In the genomic region with DNA sequence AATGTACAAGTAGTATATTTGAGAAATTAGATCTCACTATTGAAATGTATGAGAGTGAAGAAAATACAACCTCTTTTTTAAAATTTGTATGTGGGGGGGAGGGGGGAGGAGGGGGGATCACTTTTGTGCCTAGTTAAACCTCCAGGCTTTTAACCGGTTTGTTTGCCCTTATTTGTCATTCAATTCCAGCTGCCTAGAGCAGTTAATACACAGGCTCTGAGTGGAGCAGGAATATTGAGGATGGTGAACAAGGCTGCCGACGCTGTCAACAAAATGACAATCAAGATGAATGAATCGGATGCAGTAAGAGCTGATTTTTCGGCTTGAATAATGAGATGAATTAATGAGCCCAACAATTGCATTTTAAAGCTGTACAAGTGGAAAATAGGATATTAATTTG, we compare ENCODE assay signal across 3 cellular contexts.
TF ChIP-seq lines count a peak whose summit lies in the region.

No MANE protein-coding gene starts in this region.

TF ChIP-seq in SK-N-SH, 30 proteins besides CTCF, POLR2A, EP300 and RAD21 (continues in another document):
- TF ChIP-seq, protein P1, sequence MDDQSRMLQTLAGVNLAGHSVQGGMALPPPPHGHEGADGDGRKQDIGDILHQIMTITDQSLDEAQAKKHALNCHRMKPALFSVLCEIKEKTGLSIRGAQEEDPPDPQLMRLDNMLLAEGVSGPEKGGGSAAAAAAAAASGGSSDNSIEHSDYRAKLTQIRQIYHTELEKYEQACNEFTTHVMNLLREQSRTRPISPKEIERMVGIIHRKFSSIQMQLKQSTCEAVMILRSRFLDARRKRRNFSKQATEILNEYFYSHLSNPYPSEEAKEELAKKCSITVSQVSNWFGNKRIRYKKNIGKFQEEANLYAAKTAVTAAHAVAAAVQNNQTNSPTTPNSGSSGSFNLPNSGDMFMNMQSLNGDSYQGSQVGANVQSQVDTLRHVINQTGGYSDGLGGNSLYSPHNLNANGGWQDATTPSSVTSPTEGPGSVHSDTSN (IDR thresholded peaks at IDR 0.05), result no peak
- TF ChIP-seq SMC3 (IDR thresholded peaks at IDR 0.05; ENCODE audit: low read depth, low read length) (no peak), RCOR1 (IDR thresholded peaks at IDR 0.05; ENCODE audit: low read length) (no peak), YY1 (IDR thresholded peaks at IDR 0.05; ENCODE audit: low read depth) (no peak), FOSL2 (IDR thresholded peaks at IDR 0.05; ENCODE audit: borderline replicate concordance, low read depth) (no peak), TAF1 (IDR thresholded peaks at IDR 0.05; ENCODE audit: borderline replicate concordance, low read depth, low read length) (no peak), IRF3 (IDR thresholded peaks at IDR 0.05; ENCODE audit: low read depth, low read length) (no peak), SIN3A (IDR thresholded peaks at IDR 0.05; ENCODE audit: borderline replicate concordance, low read depth, low read length) (no peak), POLR2AphosphoS5 (IDR thresholded peaks at IDR 0.05; ENCODE audit: low read depth, low read length) (no peak), JUND (IDR thresholded peaks at IDR 0.05) (no peak), NRF1 (IDR thresholded peaks at IDR 0.05; ENCODE audit: low read depth, low read length) (no peak), USF1 (IDR thresholded peaks at IDR 0.05; ENCODE audit: borderline replicate concordance, low read depth) (no peak), MXI1 (IDR thresholded peaks at IDR 0.05; ENCODE audit: low read depth, low read length) (no peak), TEAD4 (IDR thresholded peaks at IDR 0.05; ENCODE audit: borderline replicate concordance, insufficient read depth) (no peak), CHD2 (IDR thresholded peaks at IDR 0.05; ENCODE audit: low read length, partially characterized antibody) (no peak), FOXM1 (IDR thresholded peaks at IDR 0.05; ENCODE audit: low read depth) (no peak)
- TF ChIP-seq, protein P2, sequence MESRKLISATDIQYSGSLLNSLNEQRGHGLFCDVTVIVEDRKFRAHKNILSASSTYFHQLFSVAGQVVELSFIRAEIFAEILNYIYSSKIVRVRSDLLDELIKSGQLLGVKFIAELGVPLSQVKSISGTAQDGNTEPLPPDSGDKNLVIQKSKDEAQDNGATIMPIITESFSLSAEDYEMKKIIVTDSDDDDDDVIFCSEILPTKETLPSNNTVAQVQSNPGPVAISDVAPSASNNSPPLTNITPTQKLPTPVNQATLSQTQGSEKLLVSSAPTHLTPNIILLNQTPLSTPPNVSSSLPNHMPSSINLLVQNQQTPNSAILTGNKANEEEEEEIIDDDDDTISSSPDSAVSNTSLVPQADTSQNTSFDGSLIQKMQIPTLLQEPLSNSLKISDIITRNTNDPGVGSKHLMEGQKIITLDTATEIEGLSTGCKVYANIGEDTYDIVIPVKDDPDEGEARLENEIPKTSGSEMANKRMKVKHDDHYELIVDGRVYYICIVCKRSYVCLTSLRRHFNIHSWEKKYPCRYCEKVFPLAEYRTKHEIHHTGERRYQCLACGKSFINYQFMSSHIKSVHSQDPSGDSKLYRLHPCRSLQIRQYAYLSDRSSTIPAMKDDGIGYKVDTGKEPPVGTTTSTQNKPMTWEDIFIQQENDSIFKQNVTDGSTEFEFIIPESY (IDR thresholded peaks at IDR 0.05; ENCODE audit: borderline replicate concordance, low read depth), result no peak

TF ChIP-seq in SK-N-SH treated with all-trans-retinoic acid at 6 μM for 48 hours, 23 proteins besides CTCF, POLR2A, EP300 and RAD21:
- TF ChIP-seq POU6F1 (CRISPR knock-in tag; IDR thresholded peaks at IDR 0.05; ENCODE audit: borderline replicate concordance, low read depth), result no peak
- TF ChIP-seq OSR1 (CRISPR knock-in tag; IDR thresholded peaks at IDR 0.05), result no peak
- TF ChIP-seq ISL1 (CRISPR knock-in tag; IDR thresholded peaks at IDR 0.05), result no peak
- TF ChIP-seq PPARA (CRISPR knock-in tag; IDR thresholded peaks at IDR 0.05; ENCODE audit: borderline replicate concordance), result no peak
- TF ChIP-seq SNAI2 (CRISPR knock-in tag; IDR thresholded peaks at IDR 0.05), result no peak
- TF ChIP-seq ESRRG (CRISPR knock-in tag; IDR thresholded peaks at IDR 0.05), result no peak
- TF ChIP-seq ARNTL (CRISPR knock-in tag; IDR thresholded peaks at IDR 0.05; ENCODE audit: borderline replicate concordance, low read depth), result no peak
- no peak for TF ChIP-seq ZNF565 (CRISPR knock-in tag; conservative IDR thresholded peaks at IDR 0.05; ENCODE audit: low read depth)
- no peak for TF ChIP-seq RARB (CRISPR knock-in tag; IDR thresholded peaks at IDR 0.05)
- TF ChIP-seq, protein P3, sequence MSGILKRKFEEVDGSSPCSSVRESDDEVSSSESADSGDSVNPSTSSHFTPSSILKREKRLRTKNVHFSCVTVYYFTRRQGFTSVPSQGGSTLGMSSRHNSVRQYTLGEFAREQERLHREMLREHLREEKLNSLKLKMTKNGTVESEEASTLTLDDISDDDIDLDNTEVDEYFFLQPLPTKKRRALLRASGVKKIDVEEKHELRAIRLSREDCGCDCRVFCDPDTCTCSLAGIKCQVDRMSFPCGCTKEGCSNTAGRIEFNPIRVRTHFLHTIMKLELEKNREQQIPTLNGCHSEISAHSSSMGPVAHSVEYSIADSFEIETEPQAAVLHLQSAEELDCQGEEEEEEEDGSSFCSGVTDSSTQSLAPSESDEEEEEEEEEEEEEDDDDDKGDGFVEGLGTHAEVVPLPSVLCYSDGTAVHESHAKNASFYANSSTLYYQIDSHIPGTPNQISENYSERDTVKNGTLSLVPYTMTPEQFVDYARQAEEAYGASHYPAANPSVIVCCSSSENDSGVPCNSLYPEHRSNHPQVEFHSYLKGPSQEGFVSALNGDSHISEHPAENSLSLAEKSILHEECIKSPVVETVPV (CRISPR knock-in tag; IDR thresholded peaks at IDR 0.05), result no peak

TF ChIP-seq in H1, 55 proteins besides CTCF, POLR2A, EP300 and RAD21:
- no peak for TF ChIP-seq RNF2 (IDR thresholded peaks at IDR 0.05; ENCODE audit: borderline replicate concordance, low read depth, low read length, missing control alignments, poor library complexity, severe bottlenecking)
- TF ChIP-seq TAF1 (IDR thresholded peaks at IDR 0.05; ENCODE audit: low read depth, low read length), result no peak
- no peak for TF ChIP-seq GTF2F1 (IDR thresholded peaks at IDR 0.05; ENCODE audit: borderline replicate concordance, low read depth, low read length)
- TF ChIP-seq SAP30 (IDR thresholded peaks at IDR 0.05; ENCODE audit: insufficient read depth, insufficient replicate concordance, low read length), result no peak
- no peak for TF ChIP-seq SP1 (IDR thresholded peaks at IDR 0.05; ENCODE audit: low read depth, low read length)
- TF ChIP-seq ZNF274 (IDR thresholded peaks at IDR 0.05; ENCODE audit: borderline replicate concordance, extremely low read depth, low read length), result no peak
- no peak for TF ChIP-seq CEBPB (IDR thresholded peaks at IDR 0.05; ENCODE audit: low read depth, low read length)
- no peak for TF ChIP-seq POLR2AphosphoS5 (IDR thresholded peaks at IDR 0.05; ENCODE audit: low read depth, low read length)
- no peak for TF ChIP-seq NANOG (IDR thresholded peaks at IDR 0.05; ENCODE audit: insufficient read depth, low read depth, low read length, poor library complexity, severe bottlenecking)
- TF ChIP-seq, protein P4, sequence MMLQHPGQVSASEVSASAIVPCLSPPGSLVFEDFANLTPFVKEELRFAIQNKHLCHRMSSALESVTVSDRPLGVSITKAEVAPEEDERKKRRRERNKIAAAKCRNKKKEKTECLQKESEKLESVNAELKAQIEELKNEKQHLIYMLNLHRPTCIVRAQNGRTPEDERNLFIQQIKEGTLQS (IDR thresholded peaks at IDR 0.05; ENCODE audit: insufficient read depth, low read depth, low read length), result no peak
- no peak for TF ChIP-seq CBX5 (IDR thresholded peaks at IDR 0.05; ENCODE audit: low read depth, low read length)
- no peak for TF ChIP-seq BCL11A (IDR thresholded peaks at IDR 0.05; ENCODE audit: low read depth in 2 of 2, low read length in 2 of 2)
- TF ChIP-seq EGR1 (IDR thresholded peaks at IDR 0.05; ENCODE audit: borderline replicate concordance, low read depth, low read length), result no peak
- TF ChIP-seq FOSL1 (IDR thresholded peaks at IDR 0.05; ENCODE audit: insufficient read depth, low read depth, low read length), result no peak
- TF ChIP-seq YY1 (IDR thresholded peaks at IDR 0.05; ENCODE audit: low read depth, low read length), result no peak
- TF ChIP-seq RXRA (IDR thresholded peaks at IDR 0.05; ENCODE audit: insufficient read depth, low read depth, low read length), result no peak
- TF ChIP-seq, protein P5, sequence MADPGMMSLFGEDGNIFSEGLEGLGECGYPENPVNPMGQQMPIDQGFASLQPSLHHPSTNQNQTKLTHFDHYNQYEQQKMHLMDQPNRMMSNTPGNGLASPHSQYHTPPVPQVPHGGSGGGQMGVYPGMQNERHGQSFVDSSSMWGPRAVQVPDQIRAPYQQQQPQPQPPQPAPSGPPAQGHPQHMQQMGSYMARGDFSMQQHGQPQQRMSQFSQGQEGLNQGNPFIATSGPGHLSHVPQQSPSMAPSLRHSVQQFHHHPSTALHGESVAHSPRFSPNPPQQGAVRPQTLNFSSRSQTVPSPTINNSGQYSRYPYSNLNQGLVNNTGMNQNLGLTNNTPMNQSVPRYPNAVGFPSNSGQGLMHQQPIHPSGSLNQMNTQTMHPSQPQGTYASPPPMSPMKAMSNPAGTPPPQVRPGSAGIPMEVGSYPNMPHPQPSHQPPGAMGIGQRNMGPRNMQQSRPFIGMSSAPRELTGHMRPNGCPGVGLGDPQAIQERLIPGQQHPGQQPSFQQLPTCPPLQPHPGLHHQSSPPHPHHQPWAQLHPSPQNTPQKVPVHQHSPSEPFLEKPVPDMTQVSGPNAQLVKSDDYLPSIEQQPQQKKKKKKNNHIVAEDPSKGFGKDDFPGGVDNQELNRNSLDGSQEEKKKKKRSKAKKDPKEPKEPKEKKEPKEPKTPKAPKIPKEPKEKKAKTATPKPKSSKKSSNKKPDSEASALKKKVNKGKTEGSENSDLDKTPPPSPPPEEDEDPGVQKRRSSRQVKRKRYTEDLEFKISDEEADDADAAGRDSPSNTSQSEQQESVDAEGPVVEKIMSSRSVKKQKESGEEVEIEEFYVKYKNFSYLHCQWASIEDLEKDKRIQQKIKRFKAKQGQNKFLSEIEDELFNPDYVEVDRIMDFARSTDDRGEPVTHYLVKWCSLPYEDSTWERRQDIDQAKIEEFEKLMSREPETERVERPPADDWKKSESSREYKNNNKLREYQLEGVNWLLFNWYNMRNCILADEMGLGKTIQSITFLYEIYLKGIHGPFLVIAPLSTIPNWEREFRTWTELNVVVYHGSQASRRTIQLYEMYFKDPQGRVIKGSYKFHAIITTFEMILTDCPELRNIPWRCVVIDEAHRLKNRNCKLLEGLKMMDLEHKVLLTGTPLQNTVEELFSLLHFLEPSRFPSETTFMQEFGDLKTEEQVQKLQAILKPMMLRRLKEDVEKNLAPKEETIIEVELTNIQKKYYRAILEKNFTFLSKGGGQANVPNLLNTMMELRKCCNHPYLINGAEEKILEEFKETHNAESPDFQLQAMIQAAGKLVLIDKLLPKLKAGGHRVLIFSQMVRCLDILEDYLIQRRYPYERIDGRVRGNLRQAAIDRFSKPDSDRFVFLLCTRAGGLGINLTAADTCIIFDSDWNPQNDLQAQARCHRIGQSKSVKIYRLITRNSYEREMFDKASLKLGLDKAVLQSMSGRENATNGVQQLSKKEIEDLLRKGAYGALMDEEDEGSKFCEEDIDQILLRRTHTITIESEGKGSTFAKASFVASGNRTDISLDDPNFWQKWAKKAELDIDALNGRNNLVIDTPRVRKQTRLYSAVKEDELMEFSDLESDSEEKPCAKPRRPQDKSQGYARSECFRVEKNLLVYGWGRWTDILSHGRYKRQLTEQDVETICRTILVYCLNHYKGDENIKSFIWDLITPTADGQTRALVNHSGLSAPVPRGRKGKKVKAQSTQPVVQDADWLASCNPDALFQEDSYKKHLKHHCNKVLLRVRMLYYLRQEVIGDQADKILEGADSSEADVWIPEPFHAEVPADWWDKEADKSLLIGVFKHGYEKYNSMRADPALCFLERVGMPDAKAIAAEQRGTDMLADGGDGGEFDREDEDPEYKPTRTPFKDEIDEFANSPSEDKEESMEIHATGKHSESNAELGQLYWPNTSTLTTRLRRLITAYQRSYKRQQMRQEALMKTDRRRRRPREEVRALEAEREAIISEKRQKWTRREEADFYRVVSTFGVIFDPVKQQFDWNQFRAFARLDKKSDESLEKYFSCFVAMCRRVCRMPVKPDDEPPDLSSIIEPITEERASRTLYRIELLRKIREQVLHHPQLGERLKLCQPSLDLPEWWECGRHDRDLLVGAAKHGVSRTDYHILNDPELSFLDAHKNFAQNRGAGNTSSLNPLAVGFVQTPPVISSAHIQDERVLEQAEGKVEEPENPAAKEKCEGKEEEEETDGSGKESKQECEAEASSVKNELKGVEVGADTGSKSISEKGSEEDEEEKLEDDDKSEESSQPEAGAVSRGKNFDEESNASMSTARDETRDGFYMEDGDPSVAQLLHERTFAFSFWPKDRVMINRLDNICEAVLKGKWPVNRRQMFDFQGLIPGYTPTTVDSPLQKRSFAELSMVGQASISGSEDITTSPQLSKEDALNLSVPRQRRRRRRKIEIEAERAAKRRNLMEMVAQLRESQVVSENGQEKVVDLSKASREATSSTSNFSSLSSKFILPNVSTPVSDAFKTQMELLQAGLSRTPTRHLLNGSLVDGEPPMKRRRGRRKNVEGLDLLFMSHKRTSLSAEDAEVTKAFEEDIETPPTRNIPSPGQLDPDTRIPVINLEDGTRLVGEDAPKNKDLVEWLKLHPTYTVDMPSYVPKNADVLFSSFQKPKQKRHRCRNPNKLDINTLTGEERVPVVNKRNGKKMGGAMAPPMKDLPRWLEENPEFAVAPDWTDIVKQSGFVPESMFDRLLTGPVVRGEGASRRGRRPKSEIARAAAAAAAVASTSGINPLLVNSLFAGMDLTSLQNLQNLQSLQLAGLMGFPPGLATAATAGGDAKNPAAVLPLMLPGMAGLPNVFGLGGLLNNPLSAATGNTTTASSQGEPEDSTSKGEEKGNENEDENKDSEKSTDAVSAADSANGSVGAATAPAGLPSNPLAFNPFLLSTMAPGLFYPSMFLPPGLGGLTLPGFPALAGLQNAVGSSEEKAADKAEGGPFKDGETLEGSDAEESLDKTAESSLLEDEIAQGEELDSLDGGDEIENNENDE (IDR thresholded peaks at IDR 0.05; ENCODE audit: insufficient replicate concordance, low read length), result no peak
